ENCODE assay signal across 29 cellular contexts in genomic region chr12:57183939-57184725, GRCh38. TPM values are rescaled to one million over a fixed set of nuclear protein-coding genes. Genes with fewer than 3 reads are reported as not detected.
DNase-seq lines count a peak whose midpoint lies in the region; ATAC-seq, FAIRE-seq and TF ChIP-seq lines count a peak whose summit lies in the region.
"Had no signal": no experiment of that assay in that cellular context is flagged by ENCODE, and none has a peak within 500 bp of the region (broad histone marks: within the 10 kb centered on the region; RNA-seq: fewer than 3 reads in every experiment).

No MANE protein-coding gene starts in this region.

- H2AFZ ChIP-seq in H1 (ENCODE audit: low read length) (no peak overlapping the region), neural progenitor cell (replicated peaks) (no peak overlapping the region), osteoblast (ENCODE audit: low read length) (no peak overlapping the region)

- H3K4me1 ChIP-seq in NT2/D1 (ENCODE audit: insufficient read depth, insufficient read length) (peaks cover 7% of the 10 kb centered on the region), H1 (replicated peaks in 1 of 4; ENCODE audit: control insufficient read depth in 3 of 4, insufficient read depth in 4 of 4, low read length in 3 of 4) (no peaks in the 10 kb centered on the region; a peak in 1 of 7 replicates), neural progenitor cell (no peaks in the 10 kb centered on the region), osteoblast (ENCODE audit: insufficient read depth, low read length) (no peaks in the 10 kb centered on the region)
- H3K4me1 ChIP-seq: BE2C had no signal

- 95% methylated on average over 22 of the region's 22 CpGs; no CpG with 5 or more reads in 1 of the 2 experiments for WGBS in H1 (ENCODE audit: extremely low coverage in 1 of 2, insufficient coverage in 1 of 2, insufficient read length in 1 of 2, insufficient replicate concordance in 2 of 2, low coverage in 1 of 2, low lambda C conversion rate in 2 of 2, missing lambda C conversion rate in 1 of 2), 2 experiments

- H3K36me3 ChIP-seq in NT2/D1 (ENCODE audit: insufficient read depth, insufficient read length, low read length) (peaks cover 95% of the 10 kb centered on the region), H1 (ENCODE audit: control insufficient read depth in 2 of 4, insufficient read depth in 4 of 4, low read length in 3 of 4) (peaks cover 43 to 77% (median 75%) of the 10 kb centered on the region in 4 experiments), neural progenitor cell (no peaks in the 10 kb centered on the region), osteoblast (ENCODE audit: insufficient read depth, low read length) (peaks cover 94% of the 10 kb centered on the region)
- H3K36me3 ChIP-seq: BE2C had no signal

- H4K91ac ChIP-seq in H1 (replicated peaks; ENCODE audit: insufficient read length, low read length): no peak overlapping the region

- H3F3A ChIP-seq in neural progenitor cell (ENCODE audit: low read depth): peaks cover 13% of the 10 kb centered on the region

- H3K27ac ChIP-seq in H1 (ENCODE audit: low read depth, low read length): no peak overlapping the region
- no peak overlapping the region for H3K27ac ChIP-seq in neural progenitor cell
- H3K27ac ChIP-seq in osteoblast (ENCODE audit: low read depth, low read length): no peak overlapping the region
- H3K27ac ChIP-seq: BLaER1 had no signal

- no peaks in the 10 kb centered on the region for H3K79me2 ChIP-seq in H1 (ENCODE audit: control insufficient read depth in 1 of 2, insufficient read depth in 2 of 2, low read length in 2 of 2)
- H3K79me2 ChIP-seq in neural progenitor cell (ENCODE audit: low read depth): no peaks in the 10 kb centered on the region
- peaks cover 72% of the 10 kb centered on the region for H3K79me2 ChIP-seq in osteoblast (ENCODE audit: insufficient read depth, low read length)

- no peak overlapping the region for H3K18ac ChIP-seq in H1 (ENCODE audit: extremely low read depth, low read length)

- H3K79me1 ChIP-seq in H1 (ENCODE audit: low read depth, low read length): no peaks in the 10 kb centered on the region

- 0 out of 2 replicates have a peak overlapping the region, but pooled peaks have one; percentile 11 for H4K8ac ChIP-seq in H1 (ENCODE audit: extremely low read depth, insufficient read depth, low read length)

- no peak overlapping the region for H2BK12ac ChIP-seq in H1 (ENCODE audit: low read depth, low read length)

- H3K4me3 ChIP-seq in NT2/D1 (ENCODE audit: insufficient read length, low read depth) (no peak overlapping the region), H1 (ENCODE audit: extremely low read depth in 1 of 4, insufficient read depth in 2 of 4, low read depth in 3 of 4, low read length in 4 of 4) (no peak overlapping the region), neural progenitor cell (no peak overlapping the region), osteoblast (ENCODE audit: insufficient read depth, low read length) (no peak overlapping the region)
- H3K4me3 ChIP-seq: BLaER1 had no signal

- no peak overlapping the region for H2AK5ac ChIP-seq in H1 (ENCODE audit: low read depth, low read length)

- peaks cover 3% of the 10 kb centered on the region for H3K4me1 Mint-ChIP-seq in neural progenitor cell
- H3K4me1 Mint-ChIP-seq: CD14-positive monocyte; CD8-positive, alpha-beta memory T cell had no signal

- no peak overlapping the region for H2BK20ac ChIP-seq in H1 (ENCODE audit: low read length)

- H2BK5ac ChIP-seq in H1 (ENCODE audit: low read depth, low read length): no peak overlapping the region

- no peak overlapping the region for H3K4me2 ChIP-seq in H1 (ENCODE audit: insufficient read depth in 1 of 2, low read depth in 2 of 2, low read length in 2 of 2)
- no peak overlapping the region for H3K4me2 ChIP-seq in neural progenitor cell
- no peak overlapping the region for H3K4me2 ChIP-seq in osteoblast (ENCODE audit: insufficient read depth, low read length)
- H3K4me2 ChIP-seq: BLaER1 had no signal

- no peak overlapping the region for H3K14ac ChIP-seq in H1 (ENCODE audit: insufficient read length)

- no peak for TF ChIP-seq EP300 in H1 (IDR thresholded peaks at IDR 0.05; ENCODE audit: borderline replicate concordance in 1 of 2, low read depth in 2 of 2, low read length in 2 of 2)

- no peak overlapping the region for H3K56ac ChIP-seq in H1 (replicated peaks; ENCODE audit: insufficient read length, low read depth, low read length)

- H3K9ac ChIP-seq in NT2/D1 (ENCODE audit: insufficient read length, low read depth) (peak overlapping the region; percentile 13), H1 (replicated peaks in 1 of 4; ENCODE audit: extremely low read depth in 1 of 4, low read depth in 3 of 4, low read length in 3 of 4) (no peak overlapping the region), neural progenitor cell (no peak overlapping the region)
- H3K9ac ChIP-seq: BLaER1 had no signal

- POLR2A ChIA-PET in H1 (lab: Charles Lee; ENCODE audit: partially characterized antibody): interaction anchor here (0.7 to 11.0 kb wide), 11 partner anchors 12 to 73 kb away, joined by 3 to 91 read pairs (median 4); partner anchors contain the start of genes SHMT2 and STAT6

- H3K9me3 ChIP-seq in NT2/D1 (ENCODE audit: insufficient read depth, low read length): no peaks in the 10 kb centered on the region
- H3K9me3 ChIP-seq in H1 (ENCODE audit: insufficient read depth in 2 of 2, low read depth in 1 of 2, low read length in 1 of 2): no peaks in the 10 kb centered on the region
- H3K9me3 ChIP-seq in neural progenitor cell (ENCODE audit: low read depth): no peaks in the 10 kb centered on the region
- no peaks in the 10 kb centered on the region for H3K9me3 ChIP-seq in osteoblast (ENCODE audit: low read depth, low read length)
- H3K9me3 ChIP-seq: BE2C, BLaER1 had no signal

- H2BK120ac ChIP-seq in H1 (replicated peaks; ENCODE audit: low read depth, low read length): no peak overlapping the region

- no peak for DNase-seq in NT2/D1 (ENCODE audit: low read depth, low spot score)
- no peak for DNase-seq in H1 (ENCODE audit: low read depth in 1 of 2, low spot score in 2 of 2)
- DNase-seq in neural progenitor cell (ENCODE audit: low spot score): no peak
- DNase-seq in osteoblast (ENCODE audit: insufficient read length, low spot score, missing footprints): peak; percentile 83
- DNase-seq in inferior parietal cortex (ENCODE audit: extremely low spot score): no peak
- no peak for DNase-seq in GF-D8 (lab: John Stamatoyannopoulos, UW)
- no peak for DNase-seq in UCSD-AML1 (lab: John Stamatoyannopoulos, UW; ENCODE audit: unreplicated experiment)
- DNase-seq: 8988T; ACHN; BE2C; C1 segment of cervical spinal cord; CD4-positive, CD25-positive, alpha-beta regulatory T cell; CD8-positive, alpha-beta memory T cell; COR-L47; DMS 273 treated with DMSO at 0.1 percent for 48 hours; DMS153; DMS79; DND-41; EL; GDM1 had no signal

- H3K36me3 Mint-ChIP-seq in neural progenitor cell: peaks cover 28% of the 10 kb centered on the region
- H3K36me3 Mint-ChIP-seq: CD4-positive, alpha-beta memory T cell; CD4-positive, CD25-positive, alpha-beta regulatory T cell; CD8-positive, alpha-beta memory T cell had no signal

- TF ChIP-seq RAD21 in H1 (IDR thresholded peaks at IDR 0.05 in 1 of 2, conservative IDR thresholded peaks at IDR 0.05 in 1 of 2; ENCODE audit: low read depth in 2 of 2, low read length in 2 of 2): no peak

- H3K23ac ChIP-seq in H1 (ENCODE audit: insufficient read length): no peak overlapping the region

- H3K23me2 ChIP-seq in H1 (ENCODE audit: low read depth, low read length): no peaks in the 10 kb centered on the region

- H4K20me1 ChIP-seq in H1 (replicated peaks in 1 of 2; ENCODE audit: control insufficient read depth in 1 of 2, insufficient read depth in 2 of 2, low read length in 2 of 2): peaks cover 9 to 18% of the 10 kb centered on the region in 2 experiments
- peaks cover 4% of the 10 kb centered on the region for H4K20me1 ChIP-seq in neural progenitor cell (ENCODE audit: low read depth)
- peaks cover 65% of the 10 kb centered on the region for H4K20me1 ChIP-seq in osteoblast (ENCODE audit: insufficient read depth, low read length)
- H4K20me1 ChIP-seq: BLaER1 had no signal

- ATAC-seq in GM18907 (IDR thresholded peaks at IDR 0.05; ENCODE audit: unreplicated experiment): no peak

- H3K4ac ChIP-seq in H1 (replicated peaks; ENCODE audit: insufficient read length, low read depth, low read length): no peak overlapping the region

- H4K5ac ChIP-seq in H1 (ENCODE audit: insufficient read length, low read depth, low read length): no peak overlapping the region

- peak overlapping the region; percentile 42 for H3K27ac Mint-ChIP-seq in neural progenitor cell
- H3K27ac Mint-ChIP-seq: CD4-positive, alpha-beta memory T cell; CD8-positive, alpha-beta memory T cell had no signal

- peak overlapping the region; percentile 43 for H3K4me3 Mint-ChIP-seq in neural progenitor cell
- H3K4me3 Mint-ChIP-seq: CD14-positive monocyte; CD4-positive, CD25-positive, alpha-beta regulatory T cell; CD8-positive, alpha-beta memory T cell had no signal

- TF ChIP-seq CTCF in H1 (IDR thresholded peaks at IDR 0.05; ENCODE audit: control extremely low read depth in 1 of 3, insufficient read depth in 1 of 3, low read depth in 1 of 3, low read length in 3 of 3) (no peak), neural progenitor cell (IDR thresholded peaks at IDR 0.05) (no peak), osteoblast (IDR thresholded peaks at IDR 0.05; ENCODE audit: extremely low read depth, low read depth, low read length) (no peak)

- H3K27me3 ChIP-seq in NT2/D1 (ENCODE audit: insufficient read depth, insufficient read length) (no peaks in the 10 kb centered on the region), H1 (replicated peaks in 1 of 4; ENCODE audit: control insufficient read depth in 3 of 4, extremely low read depth in 1 of 4, insufficient read depth in 3 of 4, low read length in 3 of 4) (no peaks in the 10 kb centered on the region), neural progenitor cell (no peaks in the 10 kb centered on the region), osteoblast (ENCODE audit: insufficient read depth, low read length) (no peaks in the 10 kb centered on the region)
- H3K27me3 ChIP-seq: BE2C, BLaER1 had no signal

- no peak for FAIRE-seq in H1 (lab: Jason Lieb, UNC)
- FAIRE-seq: A204.1 had no signal

- no peak for TF ChIP-seq POLR2A in H1 (IDR thresholded peaks at IDR 0.05; ENCODE audit: control extremely low read depth in 1 of 2, low read depth in 2 of 2, low read length in 2 of 2)

- H2BK15ac ChIP-seq in H1 (ENCODE audit: low read length): no peak overlapping the region

- CTCF ChIA-PET in H1 (lab: Charles Lee; ENCODE audit: partially characterized antibody): interaction anchor here (0.5 to 21.9 kb wide), 19 partner anchors 4 to 509 kb away, joined by 3 to 389 read pairs (median 6); partner anchors contain the start of genes LRP1, LRP1-AS and STAT6

- H3K27me3 Mint-ChIP-seq in neural progenitor cell (ENCODE audit: insufficient read depth, low read depth): peaks cover 8% of the 10 kb centered on the region

- H3K9me3 Mint-ChIP-seq in neural progenitor cell: no peaks in the 10 kb centered on the region
- H3K9me3 Mint-ChIP-seq: CD14-positive monocyte; CD4-positive, alpha-beta memory T cell; CD8-positive, alpha-beta memory T cell had no signal

RNA-seq across cellular contexts. Expression of gene NXPH4, which starts 32.5 kb away (rescaled TPM):
- total RNA-seq in H1 (2021; fragmentation: NEBNext Ultra II Directional; extraction: Animal tissue kit (Norgen Biotek cat#: 25700)): 1.7 and 1.8 TPM in 2 replicates
- 0.92 and 1.4 TPM in 2 replicates for polyA plus RNA-seq in H1 (2011; rRNA removed)
- polyA plus RNA-seq in H1 (2011; cell fraction: cytosol; rRNA removed): 0.48 TPM
- 1.7 TPM for polyA plus RNA-seq in H1 (2011; cell fraction: nucleus; rRNA removed)
- 1.7 to 3.4 TPM (median 2.3 TPM) in 4 replicates for polyA plus RNA-seq in H1 (2012, experiment 1 of 2)
- 1.5 TPM for polyA plus RNA-seq in H1 (2012, experiment 2 of 2)
- polyA plus RNA-seq in H1 (2013, experiment 1 of 2): 3.2 TPM
- polyA plus RNA-seq in H1 (2013, experiment 2 of 2): 3.0 TPM
- 0.59 and 0.63 TPM in 2 replicates for polyA minus RNA-seq in H1 (2011; rRNA and poly(A)+ RNA removed)
- 1.3 TPM for polyA minus RNA-seq in H1 (2011; cell fraction: cytosol; rRNA and poly(A)+ RNA removed)
- 1.00 TPM for polyA minus RNA-seq in H1 (2011; cell fraction: nucleus; rRNA and poly(A)+ RNA removed)
- total RNA-seq in neural progenitor cell (ENCODE audit: low replicate concordance) (0.28 TPM in 1 of 2 replicates, not detected in the other), osteoblast (0.88 and 1.1 TPM in 2 replicates)
- total RNA-seq: CD4-positive, alpha-beta memory T cell; G401 had no signal
- polyA plus RNA-seq: CD14-positive monocyte; CD4-positive, alpha-beta memory T cell; CD8-positive, alpha-beta memory T cell had no signal

RNA-seq across cellular contexts. Expression of gene LRP1-AS, which starts 36.7 kb away (rescaled TPM):
- not detected in 2 replicates for total RNA-seq in H1 (2021; fragmentation: NEBNext Ultra II Directional; extraction: Animal tissue kit (Norgen Biotek cat#: 25700))
- polyA plus RNA-seq in H1 (2011; rRNA removed): not detected in 2 replicates
- not detected for polyA plus RNA-seq in H1 (2011; cell fraction: cytosol; rRNA removed)
- polyA plus RNA-seq in H1 (2011; cell fraction: nucleus; rRNA removed): not detected
- not detected in 4 replicates for polyA plus RNA-seq in H1 (2012, experiment 1 of 2)
- polyA plus RNA-seq in H1 (2012, experiment 2 of 2): not detected
- not detected for polyA plus RNA-seq in H1 (2013, experiment 1 of 2)
- not detected for polyA plus RNA-seq in H1 (2013, experiment 2 of 2)
- polyA minus RNA-seq in H1 (2011; rRNA and poly(A)+ RNA removed): not detected in 2 replicates
- polyA minus RNA-seq in H1 (2011; cell fraction: cytosol; rRNA and poly(A)+ RNA removed): not detected
- not detected for polyA minus RNA-seq in H1 (2011; cell fraction: nucleus; rRNA and poly(A)+ RNA removed)
- not detected in 2 replicates for total RNA-seq in neural progenitor cell (ENCODE audit: low replicate concordance)
- not detected in 2 replicates for total RNA-seq in osteoblast
- total RNA-seq: A673; CD4-positive, alpha-beta memory T cell; CD4-positive, CD25-positive, alpha-beta regulatory T cell; CD8-positive, alpha-beta memory T cell; Daoy; G401 had no signal
- polyA plus RNA-seq: AG04450; CD4-positive, alpha-beta memory T cell; CD4-positive, CD25-positive, alpha-beta regulatory T cell; CD8-positive, alpha-beta memory T cell had no signal

RNA-seq across cellular contexts. Expression of gene SHMT2, which starts 45.4 kb away (rescaled TPM):
- 274 and 283 TPM in 2 replicates for total RNA-seq in H1 (2021; fragmentation: NEBNext Ultra II Directional; extraction: Animal tissue kit (Norgen Biotek cat#: 25700))
- polyA plus RNA-seq in H1 (2011; rRNA removed): 520 and 847 TPM in 2 replicates
- polyA plus RNA-seq in H1 (2011; cell fraction: cytosol; rRNA removed): 535 TPM
- polyA plus RNA-seq in H1 (2011; cell fraction: nucleus; rRNA removed): 681 TPM
- polyA plus RNA-seq in H1 (2012, experiment 1 of 2): 231 to 352 TPM (median 336 TPM) in 4 replicates
- polyA plus RNA-seq in H1 (2012, experiment 2 of 2): 385 TPM
- 209 TPM for polyA plus RNA-seq in H1 (2013, experiment 1 of 2)
- polyA plus RNA-seq in H1 (2013, experiment 2 of 2): 189 TPM
- polyA minus RNA-seq in H1 (2011; rRNA and poly(A)+ RNA removed): 316 and 343 TPM in 2 replicates
- polyA minus RNA-seq in H1 (2011; cell fraction: cytosol; rRNA and poly(A)+ RNA removed): 236 TPM
- 206 TPM for polyA minus RNA-seq in H1 (2011; cell fraction: nucleus; rRNA and poly(A)+ RNA removed)
- 90.2 and 166 TPM in 2 replicates for total RNA-seq in neural progenitor cell (ENCODE audit: low replicate concordance)
- 384 and 408 TPM in 2 replicates for total RNA-seq in osteoblast

RNA-seq across cellular contexts. Expression of gene LRP1, which starts 55.8 kb away (rescaled TPM):
- total RNA-seq in H1 (2021; fragmentation: NEBNext Ultra II Directional; extraction: Animal tissue kit (Norgen Biotek cat#: 25700)): 92.5 and 99.1 TPM in 2 replicates
- 35.3 and 59.0 TPM in 2 replicates for polyA plus RNA-seq in H1 (2011; rRNA removed)
- 32.8 TPM for polyA plus RNA-seq in H1 (2011; cell fraction: cytosol; rRNA removed)
- polyA plus RNA-seq in H1 (2011; cell fraction: nucleus; rRNA removed): 168 TPM
- polyA plus RNA-seq in H1 (2012, experiment 1 of 2): 61.6 to 121 TPM (median 97.9 TPM) in 4 replicates
- 64.6 TPM for polyA plus RNA-seq in H1 (2012, experiment 2 of 2)
- 72.6 TPM for polyA plus RNA-seq in H1 (2013, experiment 1 of 2)
- polyA plus RNA-seq in H1 (2013, experiment 2 of 2): 45.3 TPM
- polyA minus RNA-seq in H1 (2011; rRNA and poly(A)+ RNA removed): 137 and 189 TPM in 2 replicates
- polyA minus RNA-seq in H1 (2011; cell fraction: cytosol; rRNA and poly(A)+ RNA removed): 104 TPM
- 104 TPM for polyA minus RNA-seq in H1 (2011; cell fraction: nucleus; rRNA and poly(A)+ RNA removed)
- 13.9 and 31.9 TPM in 2 replicates for total RNA-seq in neural progenitor cell (ENCODE audit: low replicate concordance)
- total RNA-seq in osteoblast: 744 and 789 TPM in 2 replicates
